In the genomic region with DNA sequence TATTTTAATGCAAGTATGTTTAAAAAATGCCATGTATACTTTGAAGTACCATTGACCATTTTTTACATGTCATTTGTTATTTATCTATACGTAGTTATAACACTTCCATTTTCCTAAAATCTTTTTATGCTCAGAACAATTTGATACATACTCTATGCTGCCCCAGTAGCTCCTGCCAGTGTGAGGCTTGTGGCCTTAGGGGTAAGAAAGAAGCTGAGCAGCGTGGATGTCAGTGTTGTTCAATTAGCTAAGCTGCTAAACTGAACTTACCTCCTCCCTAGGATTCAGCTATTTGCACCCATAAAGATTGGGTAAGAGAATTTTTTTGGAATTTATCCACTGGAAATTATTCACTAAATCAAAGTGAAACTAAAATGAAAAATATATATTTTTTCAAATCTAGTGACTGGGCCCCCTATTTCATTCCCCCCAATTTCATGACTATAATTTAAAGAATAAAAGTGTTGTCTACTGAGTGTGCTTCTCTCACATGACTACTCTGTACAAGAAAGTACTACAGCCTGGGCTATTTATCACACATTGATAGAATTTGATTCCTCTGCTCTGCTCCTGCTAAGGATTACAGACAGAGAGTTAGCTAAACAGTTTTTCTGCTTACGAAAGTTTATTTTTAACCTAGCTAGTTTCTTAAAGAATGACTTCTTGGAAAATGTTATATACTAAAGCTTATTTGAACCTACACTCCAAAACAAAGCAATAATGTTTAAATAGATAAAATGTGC, we compare ENCODE assay signal across 20 cellular contexts.
DNase-seq lines count a peak whose midpoint lies in the region; ATAC-seq and TF ChIP-seq lines count a peak whose summit lies in the region.
"Had no signal": no experiment of that assay in that cellular context is flagged by ENCODE, and none has a peak within 500 bp of the region (broad histone marks: within the 10 kb centered on the region; RNA-seq: fewer than 3 reads in every experiment).

No MANE protein-coding gene starts in this region.

- H3K27ac ChIP-seq in mammary epithelial cell (ENCODE audit: insufficient read depth, low read depth, low read length): no peak overlapping the region
- no peak overlapping the region for H3K27ac ChIP-seq in breast epithelium
- H3K27ac ChIP-seq: KMS-11, SK-N-MC had no signal

- intact Hi-C loops in mammary epithelial cell (cut with micrococcal nuclease) (no loop called here), breast epithelium (cut with DNase I; ENCODE audit: low total_unique reads) (no loop called here)

- no peak overlapping the region for H2AFZ ChIP-seq in mammary epithelial cell (ENCODE audit: low read depth, low read length)

- H3K4me3 ChIP-seq in mammary epithelial cell (replicated peaks in 1 of 3; ENCODE audit: insufficient read depth in 1 of 3, low read depth in 2 of 3, low read length in 3 of 3): no peak overlapping the region
- no peak overlapping the region for H3K4me3 ChIP-seq in breast epithelium
- H3K4me3 ChIP-seq in fibroblast of the aortic adventitia (ENCODE audit: low read depth, low read length): no peak overlapping the region
- H3K4me3 ChIP-seq: GM12878, SK-N-MC had no signal

- dilution Hi-C loops in mammary epithelial cell (cut with HindIII; ENCODE audit: low sequenced_read_pairs): no loop called here

- no peak for TF ChIP-seq POLR2A in breast epithelium (IDR thresholded peaks at IDR 0.05)

- in situ Hi-C loops in mammary epithelial cell (cut with MboI; ENCODE audit: low sequenced_read_pairs in 2 of 2): no loop called here

- H4K20me1 ChIP-seq in mammary epithelial cell (ENCODE audit: insufficient read depth, low read length): no peaks in the 10 kb centered on the region

- H3K79me2 ChIP-seq in mammary epithelial cell (ENCODE audit: insufficient read depth, low read length): no peaks in the 10 kb centered on the region

- H3K4me1 ChIP-seq in mammary epithelial cell (ENCODE audit: insufficient read depth, low read length) (no peaks in the 10 kb centered on the region), breast epithelium (no peaks in the 10 kb centered on the region)
- H3K4me1 ChIP-seq: Caco-2 had no signal

- H3K27me3 ChIP-seq in mammary epithelial cell (ENCODE audit: insufficient read depth, low read length) (no peaks in the 10 kb centered on the region), breast epithelium (no peaks in the 10 kb centered on the region)

- no TSS peak for BruUV-seq in mammary epithelial cell (replicated peaks; lab: Mats Ljungman, UMichigan)

- TF ChIP-seq CTCF in mammary epithelial cell (conservative IDR thresholded peaks at IDR 0.05 in 1 of 2, IDR thresholded peaks at IDR 0.05 in 1 of 2; ENCODE audit: extremely low read depth in 1 of 2, insufficient read depth in 1 of 2, low read depth in 1 of 2, low read length in 2 of 2) (no peak), breast epithelium (IDR thresholded peaks at IDR 0.05) (no peak), fibroblast of the aortic adventitia (IDR thresholded peaks at IDR 0.05; ENCODE audit: insufficient read depth, low read length) (no peak)

- CTCF ChIA-PET in mammary epithelial cell (lab: Charles Lee; ENCODE audit: low non-redundant PET): no interaction called here

- H3K9ac ChIP-seq in mammary epithelial cell (ENCODE audit: insufficient read depth, low read length): no peak overlapping the region
- H3K9ac ChIP-seq: KMS-11 had no signal

- no peak for DNase-seq in mammary epithelial cell
- no peak for DNase-seq in breast epithelium (ENCODE audit: low spot score in 2 of 2)
- DNase-seq in fibroblast of the aortic adventitia (ENCODE audit: low read depth): peak; percentile 18
- DNase-seq in NCI-H345 (lab: John Stamatoyannopoulos, UW): no peak
- no peak for DNase-seq in HT-29 (ENCODE audit: low spot score)
- no peak for DNase-seq in hippocampal formation (lab: John Stamatoyannopoulos, UW)
- DNase-seq: Caco-2; CD4-positive, alpha-beta T cell; GDM1; MV-4-11; NCI-H1417; NCI-H187 treated with DMSO at 0.1 percent for 48 hours; NCI-H226; NCI-H524 treated with DMSO at 0.1 percent for 48 hours; NK-92 treated with Interleukin-12 subunit alpha and Interleukin-12 subunit beta, amount 100 ng/mL, for 24 hours; SHP77 had no signal

- H3K36me3 ChIP-seq in mammary epithelial cell (ENCODE audit: insufficient read depth, low read length) (no peaks in the 10 kb centered on the region), breast epithelium (no peaks in the 10 kb centered on the region)

- ATAC-seq in SK-N-SH treated with all-trans-retinoic acid at 6 μM for 48 hours: peak; percentile 63
- ATAC-seq: GM12878 had no signal

- H3K9me3 ChIP-seq in mammary epithelial cell (replicated peaks; ENCODE audit: insufficient read depth, low read length) (no peaks in the 10 kb centered on the region), breast epithelium (no peaks in the 10 kb centered on the region)
- H3K9me3 ChIP-seq: Caco-2 had no signal

- peak overlapping the region; percentile 16 for H3K4me2 ChIP-seq in mammary epithelial cell (ENCODE audit: insufficient read depth, low read depth, low read length)
- H3K4me2 ChIP-seq: KMS-11 had no signal

- WGBS in mammary epithelial cell (ENCODE audit: low coverage, missing lambda C conversion rate): 74% methylated on average over 3 of the region's 3 CpGs

TF ChIP-seq in SK-N-SH treated with all-trans-retinoic acid at 6 μM for 48 hours, 23 proteins besides CTCF, POLR2A, EP300 and RAD21:
- no peak for TF ChIP-seq ZFP30 (CRISPR knock-in tag; IDR thresholded peaks at IDR 0.05)
- no peak for TF ChIP-seq ARNTL (CRISPR knock-in tag; IDR thresholded peaks at IDR 0.05; ENCODE audit: borderline replicate concordance, low read depth)
- no peak for TF ChIP-seq ZFP3 (CRISPR knock-in tag; IDR thresholded peaks at IDR 0.05)
- TF ChIP-seq ISL1 (CRISPR knock-in tag; IDR thresholded peaks at IDR 0.05): no peak
- no peak for TF ChIP-seq SNAI2 (CRISPR knock-in tag; IDR thresholded peaks at IDR 0.05)
- no peak for TF ChIP-seq RARB (CRISPR knock-in tag; IDR thresholded peaks at IDR 0.05)
- TF ChIP-seq, protein P1, sequence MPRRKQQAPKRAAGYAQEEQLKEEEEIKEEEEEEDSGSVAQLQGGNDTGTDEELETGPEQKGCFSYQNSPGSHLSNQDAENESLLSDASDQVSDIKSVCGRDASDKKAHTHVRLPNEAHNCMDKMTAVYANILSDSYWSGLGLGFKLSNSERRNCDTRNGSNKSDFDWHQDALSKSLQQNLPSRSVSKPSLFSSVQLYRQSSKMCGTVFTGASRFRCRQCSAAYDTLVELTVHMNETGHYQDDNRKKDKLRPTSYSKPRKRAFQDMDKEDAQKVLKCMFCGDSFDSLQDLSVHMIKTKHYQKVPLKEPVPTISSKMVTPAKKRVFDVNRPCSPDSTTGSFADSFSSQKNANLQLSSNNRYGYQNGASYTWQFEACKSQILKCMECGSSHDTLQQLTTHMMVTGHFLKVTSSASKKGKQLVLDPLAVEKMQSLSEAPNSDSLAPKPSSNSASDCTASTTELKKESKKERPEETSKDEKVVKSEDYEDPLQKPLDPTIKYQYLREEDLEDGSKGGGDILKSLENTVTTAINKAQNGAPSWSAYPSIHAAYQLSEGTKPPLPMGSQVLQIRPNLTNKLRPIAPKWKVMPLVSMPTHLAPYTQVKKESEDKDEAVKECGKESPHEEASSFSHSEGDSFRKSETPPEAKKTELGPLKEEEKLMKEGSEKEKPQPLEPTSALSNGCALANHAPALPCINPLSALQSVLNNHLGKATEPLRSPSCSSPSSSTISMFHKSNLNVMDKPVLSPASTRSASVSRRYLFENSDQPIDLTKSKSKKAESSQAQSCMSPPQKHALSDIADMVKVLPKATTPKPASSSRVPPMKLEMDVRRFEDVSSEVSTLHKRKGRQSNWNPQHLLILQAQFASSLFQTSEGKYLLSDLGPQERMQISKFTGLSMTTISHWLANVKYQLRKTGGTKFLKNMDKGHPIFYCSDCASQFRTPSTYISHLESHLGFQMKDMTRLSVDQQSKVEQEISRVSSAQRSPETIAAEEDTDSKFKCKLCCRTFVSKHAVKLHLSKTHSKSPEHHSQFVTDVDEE (CRISPR knock-in tag; IDR thresholded peaks at IDR 0.05): no peak
- TF ChIP-seq ZNF8 (CRISPR knock-in tag; IDR thresholded peaks at IDR 0.05): no peak
- no peak for TF ChIP-seq PPARA (CRISPR knock-in tag; IDR thresholded peaks at IDR 0.05; ENCODE audit: borderline replicate concordance)
- TF ChIP-seq GLIS3 (CRISPR knock-in tag; IDR thresholded peaks at IDR 0.05): no peak
- TF ChIP-seq TCF4 (CRISPR knock-in tag; IDR thresholded peaks at IDR 0.05; ENCODE audit: borderline replicate concordance): no peak
- TF ChIP-seq, protein P2, sequence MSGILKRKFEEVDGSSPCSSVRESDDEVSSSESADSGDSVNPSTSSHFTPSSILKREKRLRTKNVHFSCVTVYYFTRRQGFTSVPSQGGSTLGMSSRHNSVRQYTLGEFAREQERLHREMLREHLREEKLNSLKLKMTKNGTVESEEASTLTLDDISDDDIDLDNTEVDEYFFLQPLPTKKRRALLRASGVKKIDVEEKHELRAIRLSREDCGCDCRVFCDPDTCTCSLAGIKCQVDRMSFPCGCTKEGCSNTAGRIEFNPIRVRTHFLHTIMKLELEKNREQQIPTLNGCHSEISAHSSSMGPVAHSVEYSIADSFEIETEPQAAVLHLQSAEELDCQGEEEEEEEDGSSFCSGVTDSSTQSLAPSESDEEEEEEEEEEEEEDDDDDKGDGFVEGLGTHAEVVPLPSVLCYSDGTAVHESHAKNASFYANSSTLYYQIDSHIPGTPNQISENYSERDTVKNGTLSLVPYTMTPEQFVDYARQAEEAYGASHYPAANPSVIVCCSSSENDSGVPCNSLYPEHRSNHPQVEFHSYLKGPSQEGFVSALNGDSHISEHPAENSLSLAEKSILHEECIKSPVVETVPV (CRISPR knock-in tag; IDR thresholded peaks at IDR 0.05): no peak
- no peak for TF ChIP-seq ZNF565 (CRISPR knock-in tag; conservative IDR thresholded peaks at IDR 0.05; ENCODE audit: low read depth)
- no peak for TF ChIP-seq CSDC2 (CRISPR knock-in tag; IDR thresholded peaks at IDR 0.05)
- TF ChIP-seq, protein P3, sequence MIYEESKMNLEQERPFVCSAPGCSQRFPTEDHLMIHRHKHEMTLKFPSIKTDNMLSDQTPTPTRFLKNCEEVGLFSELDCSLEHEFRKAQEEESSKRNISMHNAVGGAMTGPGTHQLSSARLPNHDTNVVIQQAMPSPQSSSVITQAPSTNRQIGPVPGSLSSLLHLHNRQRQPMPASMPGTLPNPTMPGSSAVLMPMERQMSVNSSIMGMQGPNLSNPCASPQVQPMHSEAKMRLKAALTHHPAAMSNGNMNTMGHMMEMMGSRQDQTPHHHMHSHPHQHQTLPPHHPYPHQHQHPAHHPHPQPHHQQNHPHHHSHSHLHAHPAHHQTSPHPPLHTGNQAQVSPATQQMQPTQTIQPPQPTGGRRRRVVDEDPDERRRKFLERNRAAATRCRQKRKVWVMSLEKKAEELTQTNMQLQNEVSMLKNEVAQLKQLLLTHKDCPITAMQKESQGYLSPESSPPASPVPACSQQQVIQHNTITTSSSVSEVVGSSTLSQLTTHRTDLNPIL (CRISPR knock-in tag; IDR thresholded peaks at IDR 0.05; ENCODE audit: low read depth): no peak
- TF ChIP-seq OSR1 (CRISPR knock-in tag; IDR thresholded peaks at IDR 0.05): no peak
- TF ChIP-seq ZC3H10 (CRISPR knock-in tag; IDR thresholded peaks at IDR 0.05): no peak
TF ChIP-seq in SK-N-SH treated with all-trans-retinoic acid at 6 μM for 48 hours: peak in this region for 0.
